In genomic region chr22:28742562-28742962, GRCh38 we compare ENCODE assay signal across 8 cellular contexts.
A peak's percentile ranks its signal among the peaks of the same experiment; 100 is the strongest.
DNase-seq lines count a peak whose midpoint lies in the region; ATAC-seq and TF ChIP-seq lines count a peak whose summit lies in the region.

No MANE protein-coding gene starts in this region.

- H3K27ac ChIP-seq in DOHH2 (ENCODE audit: low read depth, low read length) = peak overlapping the region; percentile 88; the same call in 1 of the 2 replicates
- H3K27ac ChIP-seq in neutrophil = peak overlapping the region; percentile 91

- H3K4me1 Mint-ChIP-seq in effector memory CD8-positive, alpha-beta T cell (ENCODE audit: low read depth in 2 of 2) = peaks cover 21 to 25% of the 10 kb centered on the region in 2 donors

- peaks cover 5% of the 10 kb centered on the region for H3F3A ChIP-seq in DOHH2 (ENCODE audit: control insufficient read depth, insufficient read depth)

- no peak for ATAC-seq in effector memory CD8-positive, alpha-beta T cell (replicated peaks)
- ATAC-seq in GM21515 (IDR thresholded peaks at IDR 0.05; ENCODE audit: unreplicated experiment) = no peak
- ATAC-seq in HG02938 (IDR thresholded peaks at IDR 0.05; ENCODE audit: unreplicated experiment) = no peak

- H3K9me3 ChIP-seq in DOHH2 (ENCODE audit: control insufficient read depth, insufficient read depth, low read length) = no peaks in the 10 kb centered on the region
- no peaks in the 10 kb centered on the region for H3K9me3 ChIP-seq in NT2/D1 (ENCODE audit: insufficient read depth, low read length)
- H3K9me3 ChIP-seq in neutrophil = no peaks in the 10 kb centered on the region

- H3K27me3 Mint-ChIP-seq in effector memory CD8-positive, alpha-beta T cell = no peaks in the 10 kb centered on the region

- H3K36me3 ChIP-seq in DOHH2 (ENCODE audit: control insufficient read depth, low read length) (peaks cover 52% of the 10 kb centered on the region), NT2/D1 (ENCODE audit: insufficient read depth, insufficient read length, low read length) (peaks cover 36% of the 10 kb centered on the region), neutrophil (no peaks in the 10 kb centered on the region)

- peak overlapping the region; percentile 90 for H3K4me3 ChIP-seq in DOHH2 (ENCODE audit: low read length)
- H3K4me3 ChIP-seq in NT2/D1 (ENCODE audit: insufficient read length, low read depth) = peak overlapping the region; percentile 75
- peak overlapping the region; percentile 98 to 99 for H3K4me3 ChIP-seq in neutrophil (ENCODE audit: low read depth in 1 of 2, low read length in 1 of 2)

- H3K4me2 ChIP-seq in DOHH2 (ENCODE audit: low read length) = peak overlapping the region; percentile 87

- peaks cover 6% of the 10 kb centered on the region; the same call in 1 of the 2 replicates for H4K20me1 ChIP-seq in DOHH2 (ENCODE audit: control insufficient read depth, insufficient read depth, low read depth, low read length)

- no peaks in the 10 kb centered on the region for H3K9me3 Mint-ChIP-seq in effector memory CD8-positive, alpha-beta T cell

- H3K79me2 ChIP-seq in DOHH2 (ENCODE audit: control insufficient read depth, low read length) = peaks cover 53% of the 10 kb centered on the region

- peak overlapping the region; percentile 68 to 93 for H3K27ac Mint-ChIP-seq in effector memory CD8-positive, alpha-beta T cell

- H3K9me2 ChIP-seq in DOHH2 (replicated peaks; ENCODE audit: control insufficient read depth, low read length) = no peaks in the 10 kb centered on the region

- TF ChIP-seq CTCF in DOHH2 (IDR thresholded peaks at IDR 0.05; ENCODE audit: low read depth, low read length, poor library complexity, severe bottlenecking) (no peak), neutrophil (IDR thresholded peaks at IDR 0.05) (no peak)

- peaks cover 37% of the 10 kb centered on the region for H3K36me3 Mint-ChIP-seq in effector memory CD8-positive, alpha-beta T cell (ENCODE audit: insufficient read depth)

- peaks cover 22% of the 10 kb centered on the region for H3K4me1 ChIP-seq in DOHH2 (ENCODE audit: control insufficient read depth, low read length)
- no peaks in the 10 kb centered on the region for H3K4me1 ChIP-seq in NT2/D1 (ENCODE audit: insufficient read depth, insufficient read length)
- peaks cover 22 to 25% of the 10 kb centered on the region in 2 experiments for H3K4me1 ChIP-seq in neutrophil (ENCODE audit: control insufficient read depth in 1 of 2, insufficient read depth in 1 of 2, low read depth in 1 of 2, low read length in 1 of 2)

- peak overlapping the region; percentile 81 to 93 for H3K4me3 Mint-ChIP-seq in effector memory CD8-positive, alpha-beta T cell

- H3K9ac ChIP-seq in NT2/D1 (ENCODE audit: insufficient read length, low read depth) = peak overlapping the region; percentile 75

- no peaks in the 10 kb centered on the region for H3K27me3 ChIP-seq in DOHH2 (ENCODE audit: control insufficient read depth, low read length)
- H3K27me3 ChIP-seq in NT2/D1 (ENCODE audit: insufficient read depth, insufficient read length) = no peaks in the 10 kb centered on the region
- no peaks in the 10 kb centered on the region for H3K27me3 ChIP-seq in neutrophil

- DNase-seq in NT2/D1 (ENCODE audit: low read depth, low spot score) (no peak), NCI-H446 (lab: John Stamatoyannopoulos, UW) (no peak)
- DNase-seq in effector memory CD8-positive, alpha-beta T cell = no peak
- no peak for DNase-seq in stimulated activated CD4-positive, alpha-beta T cell treated with anti-CD3 and anti-CD28 coated beads, Interleukin-12 subunit alpha, Interleukin-12 subunit beta, amount 100 ng/mL, for 4 hours
